In genomic region chr2:104052341-104052740, GRCh38 we compare ENCODE assay signal across 19 cellular contexts.
"Had no signal": no experiment of that assay in that cellular context is flagged by ENCODE, and none has a peak within 500 bp of the region (broad histone marks: within the 10 kb centered on the region; RNA-seq: fewer than 3 reads in every experiment).

No MANE protein-coding gene starts in this region.

- DNase-seq: activated CD4-positive, alpha-beta T cell treated with anti-CD3 and anti-CD28 coated beads for 4 hours; activated CD8-positive, alpha-beta memory T cell treated with anti-CD3 and anti-CD28 coated beads, Interleukin-2, amount 50 U/mL, for 4 hours; activated CD8-positive, alpha-beta T cell treated with anti-CD3 and anti-CD28 coated beads for 36 hours; activated gamma-delta T cell treated with Interleukin-2 at 50 U/mL for 16 hours; activated naive CD4-positive, alpha-beta T cell treated with anti-CD3 and anti-CD28 coated beads, Interleukin-2, amount 10 ng/mL, durations not matched to agents 7 days and 5 days; activated naive CD8-positive, alpha-beta T cell treated with anti-CD3 and anti-CD28 coated beads for 36 hours; activated T-cell treated with anti-CD3 and anti-CD28 coated beads, Interleukin-2, amount 50 U/mL, for 72 hours; central memory CD4-positive, alpha-beta T cell; Karpas-422; NCI-H1417; NCI-H1930; NCI-H345; NCI-H510A; NCI-H526 treated with DMSO at 0.1 percent for 48 hours; PC-3; SHP77 treated with DMSO at 0.1 percent for 48 hours had no signal

- H3K27ac ChIP-seq: coronary artery had no signal

- H3K4me3 ChIP-seq: coronary artery had no signal

- H3K4me1 Mint-ChIP-seq: activated naive CD4-positive, alpha-beta T cell treated with anti-CD3 and anti-CD28 coated beads, Interleukin-2, amount 10 ng/mL, durations not matched to agents 7 days and 5 days; activated naive CD8-positive, alpha-beta T cell treated with anti-CD3 and anti-CD28 coated beads for 36 hours had no signal

- H3K9me3 Mint-ChIP-seq: activated T-helper 2 cell treated with anti-CD3 and anti-CD28 coated beads, Interferon-gamma antibody, Interleukin-2, Interleukin-4, amounts not matched to agents 10 μg/mL and 5 μg/mL and 100 μg/mL, durations not matched to agents 14 hours and 24 hours and 36 hours had no signal

- H3K36me3 Mint-ChIP-seq: activated naive CD4-positive, alpha-beta T cell treated with anti-CD3 and anti-CD28 coated beads, Interleukin-2, amount 10 ng/mL, durations not matched to agents 7 days and 5 days; activated naive CD8-positive, alpha-beta T cell treated with anti-CD3 and anti-CD28 coated beads for 36 hours had no signal

- H3K27ac Mint-ChIP-seq: activated CD8-positive, alpha-beta T cell treated with anti-CD3 and anti-CD28 coated beads for 36 hours; activated naive CD4-positive, alpha-beta T cell treated with anti-CD3 and anti-CD28 coated beads, Interleukin-2, amount 10 ng/mL, durations not matched to agents 7 days and 5 days; activated naive CD8-positive, alpha-beta T cell treated with anti-CD3 and anti-CD28 coated beads for 36 hours; activated T-cell treated with anti-CD3 and anti-CD28 coated beads, Interleukin-2, amount 50 U/mL, for 72 hours; activated T-helper 2 cell treated with anti-CD3 and anti-CD28 coated beads, Interferon-gamma antibody, Interleukin-2, Interleukin-4, amounts not matched to agents 10 μg/mL and 5 μg/mL and 100 μg/mL, durations not matched to agents 14 hours and 24 hours and 36 hours had no signal

- ATAC-seq: activated CD4-positive, CD25-positive, alpha-beta regulatory T cell treated with anti-CD3 and anti-CD28 coated beads, Interleukin-2, amount 50 U/mL, for 24 hours; activated CD8-positive, alpha-beta T cell treated with anti-CD3 and anti-CD28 coated beads for 36 hours; activated T-cell treated with anti-CD3 and anti-CD28 coated beads, Interleukin-2, amount 50 U/mL, for 72 hours; PC-3 had no signal

- H3K4me3 Mint-ChIP-seq: activated CD8-positive, alpha-beta T cell treated with anti-CD3 and anti-CD28 coated beads for 36 hours; activated naive CD4-positive, alpha-beta T cell treated with anti-CD3 and anti-CD28 coated beads, Interleukin-2, amount 10 ng/mL, durations not matched to agents 7 days and 5 days; activated naive CD8-positive, alpha-beta T cell treated with anti-CD3 and anti-CD28 coated beads for 36 hours; activated T-cell treated with anti-CD3 and anti-CD28 coated beads, Interleukin-2, amount 50 U/mL, for 72 hours had no signal

- H3K27me3 Mint-ChIP-seq: activated CD8-positive, alpha-beta T cell treated with anti-CD3 and anti-CD28 coated beads for 36 hours; activated naive CD4-positive, alpha-beta T cell treated with anti-CD3 and anti-CD28 coated beads, Interleukin-2, amount 10 ng/mL, durations not matched to agents 7 days and 5 days had no signal
